Comparison of ENCODE assay signal across 17 cellular contexts in the genomic region with DNA sequence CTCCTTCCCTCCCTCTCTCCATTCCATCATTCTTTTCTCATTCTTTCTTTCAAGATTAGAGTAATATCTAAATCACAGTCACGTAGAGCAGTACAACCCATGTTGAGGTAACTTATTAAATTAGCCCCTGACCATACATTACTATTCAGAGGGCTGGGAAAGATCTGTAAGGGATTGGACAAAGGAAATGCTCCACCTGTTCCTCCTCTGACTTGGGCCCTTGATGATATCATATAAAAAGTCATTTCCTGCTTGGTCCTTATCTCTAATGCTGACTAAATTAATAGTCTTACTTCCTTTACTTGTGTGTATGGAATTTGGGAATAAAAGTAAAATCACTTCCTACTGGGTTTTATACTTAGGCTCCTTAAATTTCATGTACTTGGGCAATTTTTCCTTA. TPM values are rescaled to one million over a fixed set of nuclear protein-coding genes. Genes with fewer than 3 reads are reported as not detected.
A peak's percentile ranks its signal among the peaks of the same experiment; 100 is the strongest.
DNase-seq lines count a peak whose midpoint lies in the region; ATAC-seq lines count a peak whose summit lies in the region.
"Had no signal": no experiment of that assay in that cellular context is flagged by ENCODE, and none has a peak within 500 bp of the region (broad histone marks: within the 10 kb centered on the region; RNA-seq: fewer than 3 reads in every experiment).

No MANE protein-coding gene starts in this region.

- no peak overlapping the region for H3K4me3 Mint-ChIP-seq in activated T-helper 17 cell treated with anti-CD3 and anti-CD28 coated beads, Interleukin-2, amount 50 U/mL, for 72 hours

- no peak for ATAC-seq in activated T-helper 17 cell treated with anti-CD3 and anti-CD28 coated beads, Interleukin-2, amount 50 U/mL, for 72 hours (replicated peaks)
- ATAC-seq: HCT116, K562 had no signal

- peaks cover 4% of the 10 kb centered on the region for H3K9me3 Mint-ChIP-seq in activated T-helper 17 cell treated with anti-CD3 and anti-CD28 coated beads, Interleukin-2, amount 50 U/mL, for 72 hours

- no peaks in the 10 kb centered on the region for H3K4me1 Mint-ChIP-seq in activated T-helper 17 cell treated with anti-CD3 and anti-CD28 coated beads, Interleukin-2, amount 50 U/mL, for 72 hours

- DNase-seq in A172 (ENCODE audit: low spot score), result peak; percentile 68
- peak; percentile 24 for DNase-seq in EL
- DNase-seq in left kidney (ENCODE audit: low read depth, low spot score), result peak; percentile 19
- no peak for DNase-seq in activated effector memory CD4-positive, alpha-beta T cell treated with Interleukin-2 at 50 U/mL for 16 hours
- no peak for DNase-seq in T-helper 2 cell
- no peak for DNase-seq in NCI-H2107 treated with DMSO at 0.1 percent for 48 hours (lab: John Stamatoyannopoulos, UW; ENCODE audit: unreplicated experiment)
- DNase-seq: ACHN, C1 segment of cervical spinal cord, GOT3, NCI-H1105 treated with DMSO at 0.1 percent for 48 hours, NCI-H1694, NCI-H2227 treated with DMSO at 0.1 percent for 48 hours, NCI-H526, PC-9 had no signal

- H3K27ac Mint-ChIP-seq in activated T-helper 17 cell treated with anti-CD3 and anti-CD28 coated beads, Interleukin-2, amount 50 U/mL, for 72 hours, result peak overlapping the region; percentile 16

- no peaks in the 10 kb centered on the region for H3K36me3 Mint-ChIP-seq in activated T-helper 17 cell treated with anti-CD3 and anti-CD28 coated beads, Interleukin-2, amount 50 U/mL, for 72 hours (ENCODE audit: low read depth)

- H3K27me3 Mint-ChIP-seq in activated T-helper 17 cell treated with anti-CD3 and anti-CD28 coated beads, Interleukin-2, amount 50 U/mL, for 72 hours, result no peaks in the 10 kb centered on the region

RNA-seq across cellular contexts. Expression of a gene that starts 40.8 kb away (rescaled TPM):
- 12.4 and 14.7 TPM in 2 replicates for total RNA-seq in A172 (2014; rRNA removed; shearing (Covaris generic))
- total RNA-seq in activated T-helper 17 cell treated with anti-CD3 and anti-CD28 coated beads, Interleukin-2, amount 50 U/mL, for 72 hours, result 10 to 100 TPM in 1 of 2 donors, 1 to 10 TPM in 1; 4.3 to 11.6 TPM

Comparison
In these comparisons a context has a peak if more than half of its experiments do, and no peak if none do; other contexts are left out.
1. DNase-seq: peak in A172 (single experiment), EL (single experiment) and left kidney (single experiment); none in activated effector memory CD4-positive, alpha-beta T cell treated with Interleukin-2 at 50 U/mL for 16 hours (single experiment), T-helper 2 cell (0 of 5) and NCI-H2107 treated with DMSO at 0.1 percent for 48 hours (single experiment).